ENCODE assay signal across 27 cellular contexts in the genomic region with DNA sequence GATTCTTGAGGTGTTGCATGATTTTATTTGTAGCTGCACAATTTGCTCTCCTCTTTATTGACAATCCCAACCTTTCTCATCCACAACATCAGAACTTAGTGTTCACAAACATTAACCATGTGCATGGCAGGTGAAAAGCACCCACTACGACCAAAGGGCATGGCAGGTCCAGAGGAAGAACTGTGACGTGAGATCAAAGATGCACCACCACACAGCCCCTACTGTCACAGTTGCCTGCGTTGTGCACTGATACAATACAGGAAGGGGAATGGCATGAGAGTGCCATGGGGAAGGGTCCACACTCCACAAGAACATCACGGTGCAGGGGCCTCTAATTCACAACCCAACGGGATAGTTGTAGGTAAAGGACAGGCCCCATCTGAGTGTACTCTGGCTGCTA.
"Had no signal": no experiment of that assay in that cellular context is flagged by ENCODE, and none has a peak within 500 bp of the region (broad histone marks: within the 10 kb centered on the region; RNA-seq: fewer than 3 reads in every experiment).

No MANE protein-coding gene starts in this region.

- H3K27ac ChIP-seq: stomach, suprapubic skin, testis, thoracic aorta, thyroid gland, tibial artery, tibial nerve, transverse colon, upper lobe of left lung, upper lobe of right lung, uterus, vagina had no signal

- H3K4me1 ChIP-seq: stomach, suprapubic skin, testis, thyroid gland, tibial artery, tibial nerve, transverse colon, upper lobe of left lung, upper lobe of right lung, uterus, vagina had no signal

- DNase-seq: stimulated activated CD4-positive, alpha-beta T cell treated with anti-CD3 and anti-CD28 coated beads, Interleukin-2, amount 100 ng/mL, for 48 hours; stimulated activated CD4-positive, alpha-beta T cell treated with anti-CD3 and anti-CD28 coated beads, Interleukin-4, amount 100 ng/mL, for 1 hour; stimulated activated CD4-positive, alpha-beta T cell treated with anti-CD3 and anti-CD28 coated beads, Interleukin-4, amount 100 ng/mL, for 24 hours; stimulated activated CD4-positive, alpha-beta T cell treated with anti-CD3 and anti-CD28 coated beads, Interleukin-4, amount 100 ng/mL, for 4 hours; stimulated activated CD8-positive, alpha-beta memory T cell treated with anti-CD3 and anti-CD28 coated beads, Interleukin-4, amount 100 ng/mL, for 48 hours; stimulated activated naive B cell treated with anti-CD40 and anti-IgM and Interleukin-4, amounts not matched to agents 10 μg/mL and 1 μg/mL and 100 μg/mL, for 72 hours; stimulated activated naive CD4-positive, alpha-beta T cell treated with Interleukin-2 at 50 U/mL for 16 hours; stimulated activated naive CD8-positive, alpha-beta T cell treated with anti-CD3 and anti-CD28 coated beads, Interleukin-15, amount 100 ng/mL, for 72 hours; stimulated activated naive CD8-positive, alpha-beta T cell treated with anti-CD3 and anti-CD28 coated beads, Interleukin-15, Interleukin-2, amounts not matched to agents 100 U/mL and 50 U/mL, for 24 hours; stomach; substantia nigra; testis; thyroid gland; tibial artery; transverse colon; trophoblast cell; upper lobe of left lung; upper lobe of right lung; uterus had no signal

- H3K9me3 Mint-ChIP-seq: stimulated activated effector memory CD8-positive, alpha-beta T cell treated with anti-CD3 and anti-CD28 coated beads, Interleukin-12 subunit alpha, Interleukin-12 subunit beta, amount 100 ng/mL, for 72 hours; stimulated activated naive CD8-positive, alpha-beta T cell treated with anti-CD3 and anti-CD28 coated beads, Interleukin-15, amount 100 ng/mL, for 72 hours; stimulated activated naive CD8-positive, alpha-beta T cell treated with anti-CD3 and anti-CD28 coated beads, Interleukin-15, Interleukin-2, amounts not matched to agents 100 ng/mL and 50 ng/mL, for 24 hours; type B pancreatic cell had no signal

- H3K9me3 ChIP-seq: stomach, suprapubic skin, testis, thoracic aorta, thyroid gland, tibial artery, tibial nerve, transverse colon, upper lobe of left lung, upper lobe of right lung, uterus, vagina had no signal

- H3K27ac Mint-ChIP-seq: stimulated activated effector memory CD8-positive, alpha-beta T cell treated with anti-CD3 and anti-CD28 coated beads, Interleukin-12 subunit alpha, Interleukin-12 subunit beta, amount 100 ng/mL, for 72 hours; stimulated activated memory B cell treated with anti-CD40 and anti-IgM and Interleukin-4, amounts not matched to agents 10 μg/mL and 1 μg/mL and 100 μg/mL, for 72 hours; stimulated activated naive B cell treated with anti-CD40 and anti-IgM and Interleukin-4, amounts not matched to agents 10 μg/mL and 1 μg/mL and 100 μg/mL, for 72 hours; stimulated activated naive CD8-positive, alpha-beta T cell treated with anti-CD3 and anti-CD28 coated beads, Interleukin-15, amount 100 ng/mL, for 72 hours; stimulated activated naive CD8-positive, alpha-beta T cell treated with anti-CD3 and anti-CD28 coated beads, Interleukin-15, Interleukin-2, amounts not matched to agents 100 ng/mL and 50 ng/mL, for 24 hours; type B pancreatic cell had no signal

- H3K4me1 Mint-ChIP-seq: stimulated activated effector memory CD8-positive, alpha-beta T cell treated with anti-CD3 and anti-CD28 coated beads, Interleukin-12 subunit alpha, Interleukin-12 subunit beta, amount 100 ng/mL, for 72 hours; stimulated activated memory B cell treated with anti-CD40 and anti-IgM and Interleukin-4, amounts not matched to agents 10 μg/mL and 1 μg/mL and 100 μg/mL, for 72 hours; stimulated activated naive B cell treated with anti-CD40 and anti-IgM and Interleukin-4, amounts not matched to agents 10 μg/mL and 1 μg/mL and 100 μg/mL, for 72 hours; stimulated activated naive CD8-positive, alpha-beta T cell treated with anti-CD3 and anti-CD28 coated beads, Interleukin-15, amount 100 ng/mL, for 72 hours had no signal

- H3K36me3 ChIP-seq: stomach, suprapubic skin, thoracic aorta, thyroid gland, tibial artery, tibial nerve, transverse colon, upper lobe of left lung, upper lobe of right lung, vagina had no signal

- H3K36me3 Mint-ChIP-seq: stimulated activated effector memory CD8-positive, alpha-beta T cell treated with anti-CD3 and anti-CD28 coated beads, Interleukin-12 subunit alpha, Interleukin-12 subunit beta, amount 100 ng/mL, for 72 hours; stimulated activated memory B cell treated with anti-CD40 and anti-IgM and Interleukin-4, amounts not matched to agents 10 μg/mL and 1 μg/mL and 100 μg/mL, for 72 hours; stimulated activated naive B cell treated with anti-CD40 and anti-IgM and Interleukin-4, amounts not matched to agents 10 μg/mL and 1 μg/mL and 100 μg/mL, for 72 hours; type B pancreatic cell had no signal

- ATAC-seq: stimulated activated effector memory CD8-positive, alpha-beta T cell treated with anti-CD3 and anti-CD28 coated beads, Interleukin-12 subunit alpha, Interleukin-12 subunit beta, amount 100 ng/mL, for 72 hours; stimulated activated memory B cell treated with anti-CD40 and anti-IgM and Interleukin-4, amounts not matched to agents 10 μg/mL and 1 μg/mL and 100 μg/mL, for 72 hours; stimulated activated naive B cell treated with anti-CD40 and anti-IgM and Interleukin-4, amounts not matched to agents 10 μg/mL and 1 μg/mL and 100 μg/mL, for 72 hours; stimulated activated naive CD8-positive, alpha-beta T cell treated with anti-CD3 and anti-CD28 coated beads, Interleukin-15, amount 100 ng/mL, for 72 hours; stimulated activated naive CD8-positive, alpha-beta T cell treated with anti-CD3 and anti-CD28 coated beads, Interleukin-15, Interleukin-2, amounts not matched to agents 100 U/mL and 50 U/mL, for 24 hours; upper lobe of right lung had no signal

- H3K27me3 ChIP-seq: stomach, testis, thyroid gland, tibial nerve, upper lobe of left lung, vagina had no signal

- H3K4me3 ChIP-seq: stomach, suprapubic skin, testis, thoracic aorta, thyroid gland, tibial artery, tibial nerve, transverse colon, upper lobe of left lung, upper lobe of right lung, uterus, vagina had no signal

- H3K4me3 Mint-ChIP-seq: stimulated activated effector memory CD8-positive, alpha-beta T cell treated with anti-CD3 and anti-CD28 coated beads, Interleukin-12 subunit alpha, Interleukin-12 subunit beta, amount 100 ng/mL, for 72 hours; stimulated activated memory B cell treated with anti-CD40 and anti-IgM and Interleukin-4, amounts not matched to agents 10 μg/mL and 1 μg/mL and 100 μg/mL, for 72 hours; stimulated activated naive B cell treated with anti-CD40 and anti-IgM and Interleukin-4, amounts not matched to agents 10 μg/mL and 1 μg/mL and 100 μg/mL, for 72 hours; stimulated activated naive CD8-positive, alpha-beta T cell treated with anti-CD3 and anti-CD28 coated beads, Interleukin-15, amount 100 ng/mL, for 72 hours; stimulated activated naive CD8-positive, alpha-beta T cell treated with anti-CD3 and anti-CD28 coated beads, Interleukin-15, Interleukin-2, amounts not matched to agents 100 ng/mL and 50 ng/mL, for 24 hours; type B pancreatic cell had no signal
